1 cellular context compared by ENCODE assay signal in the genomic region with DNA sequence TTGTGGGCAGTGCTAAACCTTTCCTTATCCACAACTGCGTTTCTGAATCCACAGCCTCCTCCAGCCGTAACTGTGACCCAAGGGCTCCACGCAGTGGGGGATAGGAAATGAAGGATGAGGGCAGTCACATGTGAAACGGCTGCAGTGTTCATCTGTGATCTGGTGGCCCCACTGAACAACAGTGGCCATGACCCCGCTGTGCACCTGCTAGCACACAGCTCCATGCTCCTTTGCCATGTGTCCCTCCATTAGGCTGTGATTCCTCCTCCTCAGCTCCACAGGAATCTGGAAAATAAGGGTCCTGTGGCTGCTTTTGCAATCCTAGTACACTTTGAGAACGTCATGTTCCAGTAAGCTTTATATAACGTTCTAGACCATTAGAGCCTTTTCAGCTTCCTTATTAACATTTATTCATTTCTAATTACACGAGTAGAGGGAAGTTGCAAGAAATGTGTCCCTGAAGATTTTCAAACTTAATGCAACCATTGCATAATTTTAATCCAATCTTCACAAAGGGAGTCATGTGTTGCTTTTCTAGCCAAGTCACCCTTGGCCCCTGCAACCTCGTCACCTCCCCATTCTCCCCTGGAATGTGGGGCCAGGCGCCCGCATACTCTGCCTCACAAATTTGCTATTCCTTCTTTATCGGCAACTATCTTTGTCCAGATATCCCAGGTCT.
TF ChIP-seq lines count a peak whose summit lies in the region.

No MANE protein-coding gene starts in this region.

TF ChIP-seq in HepG2, 621 proteins besides CTCF, POLR2A, EP300 and RAD21 (continued from another document):
- TF ChIP-seq ZNF687 (CRISPR knock-in tag; IDR thresholded peaks at IDR 0.05) = no peak
- no peak for TF ChIP-seq RBFOX2 (IDR thresholded peaks at IDR 0.05; ENCODE audit: low read depth, low read length)
- TF ChIP-seq ARID5B (CRISPR knock-in tag; IDR thresholded peaks at IDR 0.05) = peak; percentile 15; the same call in 1 of the 2 replicates
- TF ChIP-seq KDM2A (CRISPR knock-in tag; IDR thresholded peaks at IDR 0.05; ENCODE audit: borderline replicate concordance, low read depth) = no peak
- TF ChIP-seq ERF (CRISPR knock-in tag; IDR thresholded peaks at IDR 0.05) = no peak
TF ChIP-seq in HepG2: peak in this region for 10.
